In genomic region chr5:72256536-72256935, GRCh38 we compare ENCODE assay signal across 27 cellular contexts.
A peak's percentile ranks its signal among the peaks of the same experiment; 100 is the strongest.
DNase-seq lines count a peak whose midpoint lies in the region; ATAC-seq, FAIRE-seq and TF ChIP-seq lines count a peak whose summit lies in the region.
"Had no signal": no experiment of that assay in that cellular context is flagged by ENCODE, and none has a peak within 500 bp of the region (broad histone marks: within the 10 kb centered on the region; RNA-seq: fewer than 3 reads in every experiment).

No MANE protein-coding gene starts in this region.

- H3K4me1 ChIP-seq in astrocyte (ENCODE audit: insufficient read depth, low read length) (peaks cover 7% of the 10 kb centered on the region), mesenchymal stem cell (ENCODE audit: control insufficient read depth, insufficient read depth, low read depth, low read length) (no peaks in the 10 kb centered on the region), OCI-LY7 (ENCODE audit: insufficient read depth, low read length, poor library complexity, severe bottlenecking) (no peaks in the 10 kb centered on the region)

- no peaks in the 10 kb centered on the region for H3K9me2 ChIP-seq in OCI-LY7 (ENCODE audit: insufficient read depth, low read length)

- H3K36me3 ChIP-seq in astrocyte (ENCODE audit: insufficient read depth, low read length) (no peaks in the 10 kb centered on the region), mesenchymal stem cell (ENCODE audit: control insufficient read depth in 1 of 2, insufficient read depth in 2 of 2, low read depth in 1 of 2, low read length in 2 of 2) (peaks cover 0 to 3% of the 10 kb centered on the region in 2 experiments), OCI-LY7 (ENCODE audit: insufficient read depth, low read length) (peaks cover 63% of the 10 kb centered on the region)
- H3K36me3 ChIP-seq: ascending aorta, tibial nerve had no signal

- POLR2A ChIA-PET in OCI-LY7 (lab: Charles Lee), result no interaction called here

- no peak for DNase-seq in activated CD4-positive, CD25-positive, alpha-beta regulatory T cell (lab: John Stamatoyannopoulos, UW)
- DNase-seq in LHCN-M2 (ENCODE audit: low read depth), result peak; percentile 35
- peak; percentile 10 for DNase-seq in astrocyte (ENCODE audit: low read depth)
- DNase-seq in mesenchymal stem cell, result no peak
- no peak for DNase-seq in OCI-LY7 (ENCODE audit: low spot score)
- no peak for DNase-seq in HUDEP-2 (lab: John Stamatoyannopoulos, UW; ENCODE audit: unreplicated experiment in 76 of 76)
- DNase-seq: 8988T; activated B cell treated with CpG ODN at 0.5 μM for 24 hours; activated CD4-positive, alpha-beta memory T cell treated with anti-CD3 and anti-CD28 coated beads for 36 hours; activated CD8-positive, alpha-beta memory T cell treated with anti-CD3 and anti-CD28 coated beads, Interleukin-2, amount 50 U/mL, for 4 hours; AML-193; CD8-positive, alpha-beta T cell; dorsolateral prefrontal cortex; natural killer cell; NCI-H1436; NCI-H2107; NCI-H774; retina; T1000 had no signal

- H3K27ac Mint-ChIP-seq in astrocyte (ENCODE audit: unreplicated experiment), result peak overlapping the region; percentile 11
- H3K27ac Mint-ChIP-seq: activated B cell treated with CpG ODN at 0.5 μM for 24 hours; activated CD4-positive, alpha-beta memory T cell treated with anti-CD3 and anti-CD28 coated beads for 36 hours; activated T-helper 2 cell treated with anti-CD3 and anti-CD28 coated beads, Interferon-gamma antibody, Interleukin-2, Interleukin-4, amounts not matched to agents 10 μg/mL and 5 μg/mL and 100 μg/mL, durations not matched to agents 14 hours and 24 hours and 36 hours; CD8-positive, alpha-beta T cell; GM23338; natural killer cell had no signal

- no peaks in the 10 kb centered on the region for H4K20me1 ChIP-seq in astrocyte (ENCODE audit: insufficient read depth, low read length)
- H4K20me1 ChIP-seq in OCI-LY7 (ENCODE audit: insufficient read depth, low read length), result no peaks in the 10 kb centered on the region

- peaks cover 18% of the 10 kb centered on the region for H3K79me1 ChIP-seq in mesenchymal stem cell (replicated peaks; ENCODE audit: low read length, poor library complexity, severe bottlenecking)

- H3K4ac ChIP-seq in mesenchymal stem cell (ENCODE audit: low read depth in 1 of 2, low read length in 2 of 2), result no peak overlapping the region

- no peaks in the 10 kb centered on the region for H3K9me3 Mint-ChIP-seq in astrocyte (ENCODE audit: unreplicated experiment)
- H3K9me3 Mint-ChIP-seq: activated B cell treated with CpG ODN at 0.5 μM for 24 hours; activated CD4-positive, alpha-beta memory T cell treated with anti-CD3 and anti-CD28 coated beads for 36 hours; activated naive CD4-positive, alpha-beta T cell treated with anti-CD3 and anti-CD28 coated beads, Interleukin-2, amount 50 U/mL, for 24 hours; activated T-helper 2 cell treated with anti-CD3 and anti-CD28 coated beads, Interferon-gamma antibody, Interleukin-2, Interleukin-4, amounts not matched to agents 10 μg/mL and 5 μg/mL and 100 μg/mL, durations not matched to agents 14 hours and 24 hours and 36 hours; CD8-positive, alpha-beta T cell; central memory CD8-positive, alpha-beta T cell; GM23338; natural killer cell had no signal

- H3K14ac ChIP-seq in mesenchymal stem cell (ENCODE audit: low read length in 2 of 2), result no peak overlapping the region

- TF ChIP-seq CTCF in astrocyte (IDR thresholded peaks at IDR 0.05; ENCODE audit: insufficient read depth, low read depth, low read length), result no peak
- no peak for TF ChIP-seq CTCF in OCI-LY7 (conservative IDR thresholded peaks at IDR 0.05; ENCODE audit: low read length)

- H3K4me1 Mint-ChIP-seq in astrocyte (ENCODE audit: low read depth, unreplicated experiment), result peaks cover 10% of the 10 kb centered on the region

- H3K18ac ChIP-seq in mesenchymal stem cell (ENCODE audit: low read depth in 1 of 2, low read length in 2 of 2), result no peak overlapping the region

- no peak overlapping the region for H2AFZ ChIP-seq in astrocyte (ENCODE audit: low read depth, low read length)
- H2AFZ ChIP-seq in mesenchymal stem cell (ENCODE audit: low read depth, low read length), result no peak overlapping the region
- H2AFZ ChIP-seq in OCI-LY7 (ENCODE audit: low read length), result no peak overlapping the region
- H2AFZ ChIP-seq: GM23338 had no signal

- BruUV-seq in OCI-LY7 (replicated peaks; lab: Mats Ljungman, UMichigan), result no TSS peak

- CTCF ChIA-PET in OCI-LY7 (lab: Charles Lee; ENCODE audit: unreplicated experiment), result no interaction called here

- H3K27ac ChIP-seq in astrocyte (ENCODE audit: low read depth, low read length), result no peak overlapping the region
- H3K27ac ChIP-seq in mesenchymal stem cell (ENCODE audit: low read length, poor library complexity, severe bottlenecking), result peak overlapping the region; percentile 10
- no peak overlapping the region for H3K27ac ChIP-seq in OCI-LY7 (ENCODE audit: low read depth, low read length, poor library complexity, severe bottlenecking)
- H3K27ac ChIP-seq: ascending aorta, dorsolateral prefrontal cortex, tibial nerve had no signal

- no peak overlapping the region for H2BK12ac ChIP-seq in mesenchymal stem cell (ENCODE audit: low read length in 2 of 2)

- no peak overlapping the region for H2AK5ac ChIP-seq in mesenchymal stem cell (ENCODE audit: low read length, severe bottlenecking)

- no peak for FAIRE-seq in astrocyte (lab: Jason Lieb, UNC)

- 94% methylated on average over 2 of the region's 2 CpGs for WGBS in mesenchymal stem cell

- no peak overlapping the region for H3K4me2 ChIP-seq in astrocyte (ENCODE audit: low read length)
- H3K4me2 ChIP-seq in mesenchymal stem cell (ENCODE audit: low read length, poor library complexity, severe bottlenecking), result no peak overlapping the region
- no peak overlapping the region for H3K4me2 ChIP-seq in OCI-LY7 (ENCODE audit: low read length)
- H3K4me2 ChIP-seq: GM23338 had no signal

- no peaks in the 10 kb centered on the region for H3K27me3 Mint-ChIP-seq in astrocyte (ENCODE audit: low read depth, unreplicated experiment)
- H3K27me3 Mint-ChIP-seq: activated B cell treated with CpG ODN at 0.5 μM for 24 hours; activated CD4-positive, alpha-beta memory T cell treated with anti-CD3 and anti-CD28 coated beads for 36 hours; activated naive CD4-positive, alpha-beta T cell treated with anti-CD3 and anti-CD28 coated beads, Interleukin-2, amount 50 U/mL, for 24 hours; central memory CD8-positive, alpha-beta T cell had no signal

- ATAC-seq in activated CD4-positive, CD25-positive, alpha-beta regulatory T cell treated with anti-CD3 and anti-CD28 coated beads, Interleukin-2, amount 50 U/mL, for 24 hours, result peak; percentile 13 to 43
- ATAC-seq in GM21717 (IDR thresholded peaks at IDR 0.05; ENCODE audit: unreplicated experiment), result no peak
- ATAC-seq: CD8-positive, alpha-beta T cell; GM23338; natural killer cell had no signal

- H3K79me2 ChIP-seq in astrocyte (ENCODE audit: insufficient read depth, low read length), result peaks cover 5% of the 10 kb centered on the region
- H3K79me2 ChIP-seq in OCI-LY7 (ENCODE audit: insufficient read depth, low read depth, low read length), result 0 out of 2 replicates have a peak, but pooled peaks cover 9% of the 10 kb centered on the region

- peaks cover under 1% of the 10 kb centered on the region for H3K36me3 Mint-ChIP-seq in astrocyte (ENCODE audit: low read depth, unreplicated experiment)
- H3K36me3 Mint-ChIP-seq: natural killer cell had no signal

- H3K4me3 ChIP-seq in astrocyte (ENCODE audit: insufficient read depth, low read depth, low read length) (no peak overlapping the region), mesenchymal stem cell (ENCODE audit: insufficient read depth in 1 of 2, low read depth in 1 of 2, low read length in 2 of 2) (no peak overlapping the region), OCI-LY7 (ENCODE audit: low read depth, low read length, poor library complexity, severe bottlenecking) (no peak overlapping the region)
- H3K4me3 ChIP-seq: ascending aorta, dorsolateral prefrontal cortex, GM23338, tibial nerve had no signal

- no peak overlapping the region for H3K4me3 Mint-ChIP-seq in astrocyte (ENCODE audit: unreplicated experiment)
- H3K4me3 Mint-ChIP-seq: activated B cell treated with CpG ODN at 0.5 μM for 24 hours; activated CD4-positive, alpha-beta memory T cell treated with anti-CD3 and anti-CD28 coated beads for 36 hours; activated naive CD4-positive, alpha-beta T cell treated with anti-CD3 and anti-CD28 coated beads, Interleukin-2, amount 50 U/mL, for 24 hours; CD8-positive, alpha-beta T cell; central memory CD8-positive, alpha-beta T cell; GM23338; natural killer cell had no signal

- no peak overlapping the region for H4K8ac ChIP-seq in mesenchymal stem cell (ENCODE audit: low read length)

- H4K91ac ChIP-seq in mesenchymal stem cell (ENCODE audit: low read length), result no peak overlapping the region

- no peak overlapping the region for H3K23ac ChIP-seq in mesenchymal stem cell (ENCODE audit: low read length in 2 of 2)

- no peaks in the 10 kb centered on the region for H3K9me3 ChIP-seq in astrocyte (ENCODE audit: insufficient read depth, low read depth, low read length)
- H3K9me3 ChIP-seq in mesenchymal stem cell (ENCODE audit: control insufficient read depth, low read length), result no peaks in the 10 kb centered on the region
- no peaks in the 10 kb centered on the region for H3K9me3 ChIP-seq in OCI-LY7 (ENCODE audit: low read length)
- H3K9me3 ChIP-seq: ascending aorta, tibial nerve had no signal

- intact Hi-C loops in OCI-LY7 (cut with micrococcal nuclease; ENCODE audit: unreplicated experiment), result no loop called here

- H2BK5ac ChIP-seq in mesenchymal stem cell (ENCODE audit: low read depth, low read length, poor library complexity, severe bottlenecking), result no peak overlapping the region

- H3K27me3 ChIP-seq in astrocyte (ENCODE audit: insufficient read depth, low read length) (no peaks in the 10 kb centered on the region), mesenchymal stem cell (ENCODE audit: control insufficient read depth in 1 of 2, insufficient read depth in 1 of 2, low read length in 2 of 2) (no peaks in the 10 kb centered on the region)
- H3K27me3 ChIP-seq: ascending aorta, dorsolateral prefrontal cortex, tibial nerve had no signal

- H3K9ac ChIP-seq in astrocyte (ENCODE audit: low read length) (no peak overlapping the region), mesenchymal stem cell (ENCODE audit: low read length) (no peak overlapping the region)

- no peak overlapping the region for H2BK120ac ChIP-seq in mesenchymal stem cell (ENCODE audit: low read depth, low read length)

- H2BK15ac ChIP-seq in mesenchymal stem cell (ENCODE audit: low read depth, poor library complexity, severe bottlenecking), result no peak overlapping the region

Comparison
In these comparisons a context has a peak if more than half of its experiments do, and no peak if none do; other contexts are left out.
1. DNase-seq: peak in LHCN-M2 (single experiment) and astrocyte (single experiment); none in activated CD4-positive, CD25-positive, alpha-beta regulatory T cell (0 of 4), mesenchymal stem cell (single experiment), OCI-LY7 (single experiment) and HUDEP-2 (0 of 76).